In the genomic region with DNA sequence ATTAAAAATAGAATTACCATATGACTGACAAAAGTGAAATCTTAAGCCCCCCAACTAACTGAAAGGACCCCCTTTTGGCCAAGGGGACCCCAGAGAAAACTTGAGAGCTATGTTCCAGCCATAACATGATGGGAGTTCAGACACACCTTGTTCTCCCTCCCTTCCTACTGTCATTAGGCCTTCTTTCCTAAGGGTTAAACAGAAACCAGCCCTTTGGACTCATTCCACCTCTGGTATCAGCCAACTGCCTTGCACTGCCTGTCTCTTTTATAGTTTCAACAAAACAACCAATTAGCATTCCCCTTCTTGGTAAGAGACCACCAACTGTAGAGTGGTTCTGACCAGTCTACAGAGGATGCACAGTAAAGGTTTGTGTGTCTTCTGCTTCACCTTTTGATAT, we compare ENCODE assay signal across 20 cellular contexts. TPM values are rescaled to one million over a fixed set of nuclear protein-coding genes. Genes with fewer than 3 reads are reported as not detected.
DNase-seq lines count a peak whose midpoint lies in the region; ATAC-seq and TF ChIP-seq lines count a peak whose summit lies in the region.
"Had no signal": no experiment of that assay in that cellular context is flagged by ENCODE, and none has a peak within 500 bp of the region (broad histone marks: within the 10 kb centered on the region; RNA-seq: fewer than 3 reads in every experiment).

No MANE protein-coding gene starts in this region.

- H3K27ac ChIP-seq in colonic mucosa, result no peak overlapping the region
- H3K27ac ChIP-seq: BLaER1, C4-2B, GM23248 had no signal

- H3K36me3 ChIP-seq in colonic mucosa (no peaks in the 10 kb centered on the region), mucosa of descending colon (ENCODE audit: low read depth) (no peaks in the 10 kb centered on the region)
- H3K36me3 ChIP-seq: BLaER1 had no signal

- TF ChIP-seq CTCF in colonic mucosa (IDR thresholded peaks at IDR 0.05) (no peak), mucosa of descending colon (IDR thresholded peaks at IDR 0.05) (no peak)

- H3K4me1 ChIP-seq in colonic mucosa (no peaks in the 10 kb centered on the region), mucosa of descending colon (ENCODE audit: low read depth) (no peaks in the 10 kb centered on the region)
- H3K4me1 ChIP-seq: BLaER1 had no signal

- H3K9ac ChIP-seq in colonic mucosa (ENCODE audit: low read depth in 2 of 2, low read length in 2 of 2), result no peak overlapping the region
- H3K9ac ChIP-seq: BLaER1, GM23248 had no signal

- ATAC-seq in left lobe of liver, result peak; percentile 65
- peak; percentile 88 for ATAC-seq in mucosa of descending colon
- ATAC-seq in HG03135 (IDR thresholded peaks at IDR 0.05; ENCODE audit: unreplicated experiment), result no peak
- ATAC-seq in HG02852 (IDR thresholded peaks at IDR 0.05; ENCODE audit: unreplicated experiment), result no peak
- ATAC-seq: CD8-positive, alpha-beta T cell; GM12878 had no signal

- DNase-seq in amniotic epithelial cell (ENCODE audit: low read depth) (peak; percentile 11), colonic mucosa (peak; percentile 29), left lobe of liver (ENCODE audit: low spot score) (no peak), mucosa of descending colon (peak in 1 of 3 donors; percentile 47), NCI-H2227 treated with DMSO at 0.1 percent for 48 hours (lab: John Stamatoyannopoulos, UW) (no peak)
- no peak for DNase-seq in central memory CD4-positive, alpha-beta T cell
- DNase-seq: CD4-positive, CD25-positive, alpha-beta regulatory T cell; CD8-positive, alpha-beta T cell; DMS 273 treated with DMSO at 0.1 percent for 48 hours; DMS79; EL; GDM1; GM23248; H7; HCEC 1CT had no signal

- no peak overlapping the region for H3K4me3 ChIP-seq in colonic mucosa
- no peak overlapping the region for H3K4me3 ChIP-seq in mucosa of descending colon
- H3K4me3 ChIP-seq: BLaER1, GM12878, GM23248 had no signal

- H3K27me3 ChIP-seq in colonic mucosa, result no peaks in the 10 kb centered on the region
- H3K27me3 ChIP-seq: BLaER1 had no signal

- H3K9me3 ChIP-seq in colonic mucosa (no peaks in the 10 kb centered on the region), mucosa of descending colon (no peaks in the 10 kb centered on the region)

- intact Hi-C loops in colonic mucosa (cut with DNase I), result no loop called here
- intact Hi-C loops in mucosa of descending colon (cut with DNase I, micrococcal nuclease), result loop anchor here in 1 of 2 donors (10.0 kb wide), 1 partner anchor 75 kb away; no protein-coding TSS in a partner anchor

RNA-seq across cellular contexts. Expression of gene SERP1, which starts 56.1 kb away (rescaled TPM):
- 100 to 1,000 TPM; 113 to 153 TPM for total RNA-seq in colonic mucosa
- total RNA-seq in left lobe of liver, result 120 TPM
- 10 to 100 TPM; 72.8 to 87.1 (median 86.6) TPM for total RNA-seq in mucosa of descending colon

RNA-seq across cellular contexts. Expression of gene EIF2A, which starts 56.4 kb away (rescaled TPM):
- total RNA-seq in colonic mucosa (10 to 100 TPM; 77.2 to 81.9 TPM), left lobe of liver (30.0 TPM), mucosa of descending colon (10 to 100 TPM; 67.4 to 78.9 (median 74.1) TPM)

Comparison
In these comparisons a context has a peak if more than half of its experiments do, and no peak if none do; other contexts are left out.
1. DNase-seq: peak in amniotic epithelial cell (single experiment) and colonic mucosa (single experiment); none in left lobe of liver (single experiment), central memory CD4-positive, alpha-beta T cell (single experiment) and NCI-H2227 treated with DMSO at 0.1 percent for 48 hours (single experiment).
2. ATAC-seq: peak in left lobe of liver (single experiment) and mucosa of descending colon (single experiment); none in HG03135 (single experiment) and HG02852 (single experiment).